Comparison of ENCODE assay signal across 16 cellular contexts in genomic region chr4:56400560-56400959, GRCh38. TPM values are rescaled to one million over a fixed set of nuclear protein-coding genes. Genes with fewer than 3 reads are reported as not detected.
DNase-seq lines count a peak whose midpoint lies in the region; ATAC-seq, FAIRE-seq and TF ChIP-seq lines count a peak whose summit lies in the region.
"Had no signal": no experiment of that assay in that cellular context is flagged by ENCODE, and none has a peak within 500 bp of the region (broad histone marks: within the 10 kb centered on the region; RNA-seq: fewer than 3 reads in every experiment).

No MANE protein-coding gene starts in this region.

- H3K36me3 ChIP-seq in HUES64 (ENCODE audit: insufficient read depth, low read length) (peaks cover 97% of the 10 kb centered on the region), H1 (ENCODE audit: control insufficient read depth in 2 of 4, insufficient read depth in 4 of 4, low read length in 3 of 4) (peaks cover 2 to 70% (median 34%) of the 10 kb centered on the region in 4 experiments), iPS-18a (ENCODE audit: control insufficient read depth, low read depth, low read length) (peaks cover 76% of the 10 kb centered on the region)

- H2BK15ac ChIP-seq in H9 (ENCODE audit: low read depth, low read length): no peak overlapping the region
- H2BK15ac ChIP-seq in H1 (ENCODE audit: low read length): no peak overlapping the region

- WGBS in H9 (ENCODE audit: extremely low coverage, insufficient read length, low lambda C conversion rate): no CpG with 5 or more reads among the region's 6 CpGs
- 68% methylated on average over 5 of the region's 6 CpGs for WGBS in HUES64
- 34% methylated on average over 6 of the region's 6 CpGs; no CpG with 5 or more reads in 1 of the 2 experiments for WGBS in H1 (ENCODE audit: extremely low coverage in 1 of 2, insufficient coverage in 1 of 2, insufficient read length in 1 of 2, insufficient replicate concordance in 2 of 2, low coverage in 1 of 2, low lambda C conversion rate in 2 of 2, missing lambda C conversion rate in 1 of 2), 2 experiments

- H3K9ac ChIP-seq in H9 (ENCODE audit: extremely low read depth, insufficient read length, low read length) (no peak overlapping the region), HUES64 (ENCODE audit: low read depth, low read length) (no peak overlapping the region), H1 (replicated peaks in 1 of 4; ENCODE audit: extremely low read depth in 1 of 4, low read depth in 3 of 4, low read length in 3 of 4) (no peak overlapping the region), iPS-18a (ENCODE audit: low read length) (no peak overlapping the region)
- H3K9ac ChIP-seq: BLaER1 treated with 17β-estradiol and CSF1 and Interleukin-3, amounts not matched to agents 10 nM and 100 nM had no signal

- H4K20me1 ChIP-seq in H9 (ENCODE audit: control insufficient read depth, insufficient read depth, insufficient read length) (no peaks in the 10 kb centered on the region), H1 (replicated peaks in 1 of 2; ENCODE audit: control insufficient read depth in 1 of 2, insufficient read depth in 2 of 2, low read length in 2 of 2) (no peaks in the 10 kb centered on the region)

- CTCF ChIA-PET in H1 (lab: Charles Lee; ENCODE audit: partially characterized antibody): no interaction called here

- no peak overlapping the region for H2AFZ ChIP-seq in H9 (ENCODE audit: low read length)
- H2AFZ ChIP-seq in H1 (ENCODE audit: low read length): no peak overlapping the region

- no peak overlapping the region for H3T11ph ChIP-seq in H9 (ENCODE audit: low read length)

- H2BK120ac ChIP-seq in H9 (ENCODE audit: low read depth, low read length, poor library complexity, severe bottlenecking) (no peak overlapping the region), H1 (replicated peaks; ENCODE audit: low read depth, low read length) (no peak overlapping the region)

- H4K8ac ChIP-seq in H9 (replicated peaks; ENCODE audit: insufficient read length, low read depth, low read length) (no peak overlapping the region), H1 (ENCODE audit: extremely low read depth, insufficient read depth, low read length) (no peak overlapping the region)

- peak; percentile 66 for FAIRE-seq in H1 (lab: Jason Lieb, UNC)
- FAIRE-seq: GM12878, HepG2 had no signal

- H3K4me3 ChIP-seq in HUES64 (ENCODE audit: low read length) (peak overlapping the region; percentile 0; the same call in 1 of the 2 replicates), H1 (ENCODE audit: extremely low read depth in 1 of 4, insufficient read depth in 2 of 4, low read depth in 3 of 4, low read length in 4 of 4) (peak overlapping the region in 1 of 4 experiments; percentile 36; a peak in 1 of 8 replicates), iPS-18a (ENCODE audit: low read length) (peak overlapping the region; percentile 7)
- H3K4me3 ChIP-seq: BLaER1 treated with 17β-estradiol and CSF1 and Interleukin-3, amounts not matched to agents 10 nM and 100 nM; GM12878 had no signal

- H3K4me1 ChIP-seq in H9 (ENCODE audit: insufficient read depth, low read length) (no peaks in the 10 kb centered on the region), HUES64 (ENCODE audit: insufficient read depth, low read length) (peaks cover 21% of the 10 kb centered on the region), H1 (replicated peaks in 1 of 4; ENCODE audit: control insufficient read depth in 3 of 4, insufficient read depth in 4 of 4, low read length in 3 of 4) (peaks cover 0 to 4% (median 2%) of the 10 kb centered on the region in 4 experiments; a peak in 2 of 7 replicates), iPS-18a (ENCODE audit: control insufficient read depth, low read depth, low read length) (peaks cover 22% of the 10 kb centered on the region)
- H3K4me1 ChIP-seq: BLaER1 treated with 17β-estradiol and CSF1 and Interleukin-3, amounts not matched to agents 10 nM and 100 nM had no signal

- no peak for TF ChIP-seq RAD21 in H1 (IDR thresholded peaks at IDR 0.05 in 1 of 2, conservative IDR thresholded peaks at IDR 0.05 in 1 of 2; ENCODE audit: low read depth in 2 of 2, low read length in 2 of 2)

- no peak overlapping the region for H4K91ac ChIP-seq in H9 (ENCODE audit: insufficient read length, low read depth, low read length)
- H4K91ac ChIP-seq in H1 (replicated peaks; ENCODE audit: insufficient read length, low read length): no peak overlapping the region

- H3K4ac ChIP-seq in H9 (ENCODE audit: low read depth, low read length) (no peak overlapping the region), H1 (replicated peaks; ENCODE audit: insufficient read length, low read depth, low read length) (no peak overlapping the region)

- TF ChIP-seq EP300 in H1 (IDR thresholded peaks at IDR 0.05; ENCODE audit: borderline replicate concordance in 1 of 2, low read depth in 2 of 2, low read length in 2 of 2): peak in 1 of 2 experiments; percentile 42; a peak in 1 of 3 replicates

- H3K23ac ChIP-seq in H9 (ENCODE audit: insufficient read length, low read depth, low read length) (no peak overlapping the region), H1 (ENCODE audit: insufficient read length) (no peak overlapping the region)

- H2BK12ac ChIP-seq in H9 (ENCODE audit: insufficient read length, low read depth, low read length): no peak overlapping the region
- no peak overlapping the region for H2BK12ac ChIP-seq in H1 (ENCODE audit: low read depth, low read length)

- no peak overlapping the region for H4K5ac ChIP-seq in H9 (ENCODE audit: insufficient read length, low read depth, low read length)
- no peak overlapping the region for H4K5ac ChIP-seq in H1 (ENCODE audit: insufficient read length, low read depth, low read length)

- no peaks in the 10 kb centered on the region for H3K27me3 Mint-ChIP-seq in H9 (ENCODE audit: low read depth)
- no peaks in the 10 kb centered on the region for H3K27me3 Mint-ChIP-seq in stimulated activated memory B cell treated with anti-CD40 and anti-IgM and Interleukin-4, amounts not matched to agents 10 μg/mL and 1 μg/mL and 100 μg/mL, for 72 hours
- no peaks in the 10 kb centered on the region for H3K27me3 Mint-ChIP-seq in activated naive CD8-positive, alpha-beta T cell treated with anti-CD3 and anti-CD28 coated beads for 36 hours
- H3K27me3 Mint-ChIP-seq: CD4-positive, CD25-positive, alpha-beta regulatory T cell had no signal

- H3K4me3 Mint-ChIP-seq in H9: no peak overlapping the region
- no peak overlapping the region for H3K4me3 Mint-ChIP-seq in stimulated activated memory B cell treated with anti-CD40 and anti-IgM and Interleukin-4, amounts not matched to agents 10 μg/mL and 1 μg/mL and 100 μg/mL, for 72 hours
- H3K4me3 Mint-ChIP-seq in activated naive CD8-positive, alpha-beta T cell treated with anti-CD3 and anti-CD28 coated beads for 36 hours: no peak overlapping the region
- H3K4me3 Mint-ChIP-seq: CD4-positive, CD25-positive, alpha-beta regulatory T cell had no signal

- POLR2A ChIA-PET in H1 (lab: Charles Lee; ENCODE audit: partially characterized antibody): interaction anchor here (0.6 to 2.0 kb wide), 6 partner anchors 8 to 507 kb away, joined by 3 to 7 read pairs (median 5); partner anchors contain the start of genes AASDH, PAICS, PPAT and REST

- H3K18ac ChIP-seq in H9 (ENCODE audit: insufficient read length, low read depth, low read length) (no peak overlapping the region), H1 (ENCODE audit: extremely low read depth, low read length) (no peak overlapping the region)

- H2BK20ac ChIP-seq in H9 (ENCODE audit: low read depth, low read length, poor library complexity, severe bottlenecking): no peak overlapping the region
- no peak overlapping the region for H2BK20ac ChIP-seq in H1 (ENCODE audit: low read length)

- H3K27ac ChIP-seq in H9 (ENCODE audit: insufficient read length, low read depth, low read length) (peak overlapping the region; percentile 87), HUES64 (ENCODE audit: low read depth, low read length) (peak overlapping the region; percentile 62; the same call in 1 of the 2 replicates), H1 (ENCODE audit: low read depth, low read length) (peak overlapping the region; percentile 73), iPS-18a (ENCODE audit: low read length) (no peak overlapping the region)
- H3K27ac ChIP-seq: BLaER1 treated with 17β-estradiol and CSF1 and Interleukin-3, amounts not matched to agents 10 nM and 100 nM had no signal

- TF ChIP-seq CTCF in H9 (conservative IDR thresholded peaks at IDR 0.05) (no peak), H1 (IDR thresholded peaks at IDR 0.05; ENCODE audit: control extremely low read depth in 1 of 3, insufficient read depth in 1 of 3, low read depth in 1 of 3, low read length in 3 of 3) (no peak)

- H3K4me2 ChIP-seq in H9 (ENCODE audit: insufficient read depth, insufficient read length, low read length): no peak overlapping the region
- H3K4me2 ChIP-seq in H1 (ENCODE audit: insufficient read depth in 1 of 2, low read depth in 2 of 2, low read length in 2 of 2): peak overlapping the region in 1 of 2 experiments; percentile 22; a peak in 1 of 4 replicates
- H3K4me2 ChIP-seq: BLaER1 treated with 17β-estradiol and CSF1 and Interleukin-3, amounts not matched to agents 10 nM and 100 nM had no signal

- no peak overlapping the region for H3K56ac ChIP-seq in H9 (ENCODE audit: insufficient read length, low read depth, low read length)
- H3K56ac ChIP-seq in H1 (replicated peaks; ENCODE audit: insufficient read length, low read depth, low read length): no peak overlapping the region

- no peaks in the 10 kb centered on the region for H3K9me3 Mint-ChIP-seq in H9
- no peaks in the 10 kb centered on the region for H3K9me3 Mint-ChIP-seq in stimulated activated memory B cell treated with anti-CD40 and anti-IgM and Interleukin-4, amounts not matched to agents 10 μg/mL and 1 μg/mL and 100 μg/mL, for 72 hours
- no peaks in the 10 kb centered on the region for H3K9me3 Mint-ChIP-seq in activated naive CD8-positive, alpha-beta T cell treated with anti-CD3 and anti-CD28 coated beads for 36 hours
- H3K9me3 Mint-ChIP-seq: CD4-positive, CD25-positive, alpha-beta regulatory T cell had no signal

- peaks cover 18 to 21% of the 10 kb centered on the region in 2 experiments for H3K4me1 Mint-ChIP-seq in H9
- no peaks in the 10 kb centered on the region for H3K4me1 Mint-ChIP-seq in stimulated activated memory B cell treated with anti-CD40 and anti-IgM and Interleukin-4, amounts not matched to agents 10 μg/mL and 1 μg/mL and 100 μg/mL, for 72 hours
- no peaks in the 10 kb centered on the region for H3K4me1 Mint-ChIP-seq in activated naive CD8-positive, alpha-beta T cell treated with anti-CD3 and anti-CD28 coated beads for 36 hours

- H3K9me3 ChIP-seq in H9 (ENCODE audit: control insufficient read depth, low read depth, low read length) (no peaks in the 10 kb centered on the region), HUES64 (ENCODE audit: insufficient read depth, low read depth, low read length) (no peaks in the 10 kb centered on the region), H1 (ENCODE audit: insufficient read depth in 2 of 2, low read depth in 1 of 2, low read length in 1 of 2) (no peaks in the 10 kb centered on the region), iPS-18a (ENCODE audit: control insufficient read depth, low read depth, low read length) (no peaks in the 10 kb centered on the region)
- H3K9me3 ChIP-seq: BLaER1 treated with 17β-estradiol and CSF1 and Interleukin-3, amounts not matched to agents 10 nM and 100 nM had no signal

- H3K79me2 ChIP-seq in H9 (ENCODE audit: insufficient read depth, low read length) (no peaks in the 10 kb centered on the region), H1 (ENCODE audit: control insufficient read depth in 1 of 2, insufficient read depth in 2 of 2, low read length in 2 of 2) (peaks cover 0 to 15% of the 10 kb centered on the region in 2 experiments; a peak in 2 of 4 replicates)

- H3K27ac Mint-ChIP-seq in H9: peak overlapping the region; percentile 54 to 97 (median 94); a peak in 6 of 7 replicates
- no peak overlapping the region for H3K27ac Mint-ChIP-seq in stimulated activated memory B cell treated with anti-CD40 and anti-IgM and Interleukin-4, amounts not matched to agents 10 μg/mL and 1 μg/mL and 100 μg/mL, for 72 hours
- H3K27ac Mint-ChIP-seq in activated naive CD8-positive, alpha-beta T cell treated with anti-CD3 and anti-CD28 coated beads for 36 hours: no peak overlapping the region
- H3K27ac Mint-ChIP-seq: CD4-positive, CD25-positive, alpha-beta regulatory T cell had no signal

- no peak overlapping the region for H3K14ac ChIP-seq in H9 (ENCODE audit: insufficient read depth, low read length)
- H3K14ac ChIP-seq in H1 (ENCODE audit: insufficient read length): no peak overlapping the region

- H3K23me2 ChIP-seq in H9 (ENCODE audit: insufficient read length, low read depth, low read length, poor library complexity, severe bottlenecking): no peaks in the 10 kb centered on the region
- H3K23me2 ChIP-seq in H1 (ENCODE audit: low read depth, low read length): no peaks in the 10 kb centered on the region

- peaks cover 3% of the 10 kb centered on the region for H3K79me1 ChIP-seq in H9 (ENCODE audit: insufficient read depth, low read depth, low read length, poor library complexity, severe bottlenecking)
- no peaks in the 10 kb centered on the region for H3K79me1 ChIP-seq in H1 (ENCODE audit: low read depth, low read length)

- peak in 1 of 2 experiments; percentile 35; a peak in 1 of 3 replicates for TF ChIP-seq POLR2A in H1 (IDR thresholded peaks at IDR 0.05; ENCODE audit: control extremely low read depth in 1 of 2, low read depth in 2 of 2, low read length in 2 of 2)

- ATAC-seq in stimulated activated memory B cell treated with anti-CD40 and anti-IgM and Interleukin-4, amounts not matched to agents 10 μg/mL and 1 μg/mL and 100 μg/mL, for 72 hours: no peak
- ATAC-seq: GM12878, HCT116, HepG2 had no signal

- H2BK5ac ChIP-seq in H9 (ENCODE audit: insufficient read length, low read length) (no peak overlapping the region), H1 (ENCODE audit: low read depth, low read length) (no peak overlapping the region)

- no peak overlapping the region for H2AK5ac ChIP-seq in H9 (ENCODE audit: insufficient read length, low read length)
- no peak overlapping the region for H2AK5ac ChIP-seq in H1 (ENCODE audit: low read depth, low read length)

- DNase-seq in H9: peak; percentile 43
- DNase-seq in H1 (ENCODE audit: low read depth in 1 of 2, low spot score in 2 of 2): no peak
- no peak for DNase-seq in effector CD4-positive, alpha-beta T cell
- DNase-seq in NCI-H1930 (lab: John Stamatoyannopoulos, UW): no peak
- no peak for DNase-seq in activated naive CD8-positive, alpha-beta T cell treated with anti-CD3 and anti-CD28 coated beads for 36 hours
- DNase-seq: ACHN; CD4-positive, CD25-positive, alpha-beta regulatory T cell; DMS79; GOT3 had no signal

- H3K27me3 ChIP-seq in H9 (ENCODE audit: insufficient read depth, low read length) (no peaks in the 10 kb centered on the region), HUES64 (ENCODE audit: insufficient read depth, low read length) (no peaks in the 10 kb centered on the region), H1 (replicated peaks in 1 of 4; ENCODE audit: control insufficient read depth in 3 of 4, extremely low read depth in 1 of 4, insufficient read depth in 3 of 4, low read length in 3 of 4) (no peaks in the 10 kb centered on the region), iPS-18a (ENCODE audit: control insufficient read depth, insufficient read depth, low read length) (no peaks in the 10 kb centered on the region)
- H3K27me3 ChIP-seq: BLaER1 treated with 17β-estradiol and CSF1 and Interleukin-3, amounts not matched to agents 10 nM and 100 nM had no signal

- H3K36me3 Mint-ChIP-seq in H9 (ENCODE audit: insufficient read depth in 1 of 3, low read depth in 3 of 3): peaks cover 24 to 79% (median 53%) of the 10 kb centered on the region in 3 experiments; a peak in 6 of 7 replicates
- peaks cover 12% of the 10 kb centered on the region for H3K36me3 Mint-ChIP-seq in stimulated activated memory B cell treated with anti-CD40 and anti-IgM and Interleukin-4, amounts not matched to agents 10 μg/mL and 1 μg/mL and 100 μg/mL, for 72 hours
- peaks cover 13% of the 10 kb centered on the region for H3K36me3 Mint-ChIP-seq in activated naive CD8-positive, alpha-beta T cell treated with anti-CD3 and anti-CD28 coated beads for 36 hours

RNA-seq across cellular contexts. Expression of gene AASDH, which starts 13.3 kb away (rescaled TPM):
- 11.6 and 12.9 TPM in 2 replicates for total RNA-seq in H9 (2021)
- polyA plus RNA-seq in HUES64 (2013, experiment 1 of 2): 8.9 TPM
- polyA plus RNA-seq in HUES64 (2013, experiment 2 of 2): 11.2 TPM
- 10.9 and 13.3 TPM in 2 replicates for total RNA-seq in H1 (2021; fragmentation: NEBNext Ultra II Directional; extraction: Animal tissue kit (Norgen Biotek cat#: 25700))
- polyA plus RNA-seq in H1 (2011; rRNA removed): 8.0 and 11.3 TPM in 2 replicates
- polyA plus RNA-seq in H1 (2011; cell fraction: cytosol; rRNA removed): 7.1 TPM
- 3.1 TPM for polyA plus RNA-seq in H1 (2011; cell fraction: nucleus; rRNA removed)
- polyA plus RNA-seq in H1 (2012, experiment 1 of 2): 6.2 to 8.8 TPM (median 6.9 TPM) in 4 replicates
- polyA plus RNA-seq in H1 (2012, experiment 2 of 2): 0.52 TPM
- polyA plus RNA-seq in H1 (2013, experiment 1 of 2): 8.8 TPM
- polyA plus RNA-seq in H1 (2013, experiment 2 of 2): 7.5 TPM
- 16.8 and 22.0 TPM in 2 replicates for polyA minus RNA-seq in H1 (2011; rRNA and poly(A)+ RNA removed)
- polyA minus RNA-seq in H1 (2011; cell fraction: cytosol; rRNA and poly(A)+ RNA removed): 6.9 TPM
- 20.9 TPM for polyA minus RNA-seq in H1 (2011; cell fraction: nucleus; rRNA and poly(A)+ RNA removed)
- 10 to 100 TPM in 1 of 2 experiments, 1 to 10 TPM in 1; 9.7 to 11.4 TPM for total RNA-seq in activated naive CD8-positive, alpha-beta T cell treated with anti-CD3 and anti-CD28 coated beads for 36 hours

RNA-seq across cellular contexts. Expression of gene PPAT, which starts 34.9 kb away (rescaled TPM):
- total RNA-seq in H9 (2021): 77.1 and 83.2 TPM in 2 replicates
- polyA plus RNA-seq in HUES64 (2013, experiment 1 of 2): 54.8 TPM
- polyA plus RNA-seq in HUES64 (2013, experiment 2 of 2): 54.0 TPM
- total RNA-seq in H1 (2021; fragmentation: NEBNext Ultra II Directional; extraction: Animal tissue kit (Norgen Biotek cat#: 25700)): 98.4 and 104 TPM in 2 replicates
- 15.6 and 24.5 TPM in 2 replicates for polyA plus RNA-seq in H1 (2011; rRNA removed)
- 30.2 TPM for polyA plus RNA-seq in H1 (2011; cell fraction: cytosol; rRNA removed)
- 17.9 TPM for polyA plus RNA-seq in H1 (2011; cell fraction: nucleus; rRNA removed)
- polyA plus RNA-seq in H1 (2012, experiment 1 of 2): 40.1 to 85.5 TPM (median 49.6 TPM) in 4 replicates
- 4.1 TPM for polyA plus RNA-seq in H1 (2012, experiment 2 of 2)
- polyA plus RNA-seq in H1 (2013, experiment 1 of 2): 44.6 TPM
- 43.8 TPM for polyA plus RNA-seq in H1 (2013, experiment 2 of 2)
- 36.1 and 42.1 TPM in 2 replicates for polyA minus RNA-seq in H1 (2011; rRNA and poly(A)+ RNA removed)
- 39.9 TPM for polyA minus RNA-seq in H1 (2011; cell fraction: cytosol; rRNA and poly(A)+ RNA removed)
- 36.2 TPM for polyA minus RNA-seq in H1 (2011; cell fraction: nucleus; rRNA and poly(A)+ RNA removed)
- 10 to 100 TPM; 68.9 to 69.0 TPM for total RNA-seq in activated naive CD8-positive, alpha-beta T cell treated with anti-CD3 and anti-CD28 coated beads for 36 hours

RNA-seq across cellular contexts. Expression of gene PAICS, which starts 35.5 kb away (rescaled TPM):
- 391 and 392 TPM in 2 replicates for total RNA-seq in H9 (2021)
- polyA plus RNA-seq in HUES64 (2013, experiment 1 of 2): 328 TPM
- polyA plus RNA-seq in HUES64 (2013, experiment 2 of 2): 347 TPM
- 487 and 512 TPM in 2 replicates for total RNA-seq in H1 (2021; fragmentation: NEBNext Ultra II Directional; extraction: Animal tissue kit (Norgen Biotek cat#: 25700))
- polyA plus RNA-seq in H1 (2011; rRNA removed): 267 and 456 TPM in 2 replicates
- 348 TPM for polyA plus RNA-seq in H1 (2011; cell fraction: cytosol; rRNA removed)
- 152 TPM for polyA plus RNA-seq in H1 (2011; cell fraction: nucleus; rRNA removed)
- 291 to 529 TPM (median 333 TPM) in 4 replicates for polyA plus RNA-seq in H1 (2012, experiment 1 of 2)
- polyA plus RNA-seq in H1 (2012, experiment 2 of 2): 47.0 TPM
- 307 TPM for polyA plus RNA-seq in H1 (2013, experiment 1 of 2)
- polyA plus RNA-seq in H1 (2013, experiment 2 of 2): 308 TPM
- polyA minus RNA-seq in H1 (2011; rRNA and poly(A)+ RNA removed): 219 and 256 TPM in 2 replicates
- 110 TPM for polyA minus RNA-seq in H1 (2011; cell fraction: cytosol; rRNA and poly(A)+ RNA removed)
- polyA minus RNA-seq in H1 (2011; cell fraction: nucleus; rRNA and poly(A)+ RNA removed): 170 TPM
- total RNA-seq in activated naive CD8-positive, alpha-beta T cell treated with anti-CD3 and anti-CD28 coated beads for 36 hours: 100 to 1,000 TPM; 472 TPM

Comparison
In these comparisons a context has a peak if more than half of its experiments do, and no peak if none do; other contexts are left out.
1. H3K27ac Mint-ChIP-seq: peak in H9 (3 of 3); none in stimulated activated memory B cell treated with anti-CD40 and anti-IgM and Interleukin-4, amounts not matched to agents 10 μg/mL and 1 μg/mL and 100 μg/mL, for 72 hours (single experiment) and activated naive CD8-positive, alpha-beta T cell treated with anti-CD3 and anti-CD28 coated beads for 36 hours (single experiment).